In the genomic region with DNA sequence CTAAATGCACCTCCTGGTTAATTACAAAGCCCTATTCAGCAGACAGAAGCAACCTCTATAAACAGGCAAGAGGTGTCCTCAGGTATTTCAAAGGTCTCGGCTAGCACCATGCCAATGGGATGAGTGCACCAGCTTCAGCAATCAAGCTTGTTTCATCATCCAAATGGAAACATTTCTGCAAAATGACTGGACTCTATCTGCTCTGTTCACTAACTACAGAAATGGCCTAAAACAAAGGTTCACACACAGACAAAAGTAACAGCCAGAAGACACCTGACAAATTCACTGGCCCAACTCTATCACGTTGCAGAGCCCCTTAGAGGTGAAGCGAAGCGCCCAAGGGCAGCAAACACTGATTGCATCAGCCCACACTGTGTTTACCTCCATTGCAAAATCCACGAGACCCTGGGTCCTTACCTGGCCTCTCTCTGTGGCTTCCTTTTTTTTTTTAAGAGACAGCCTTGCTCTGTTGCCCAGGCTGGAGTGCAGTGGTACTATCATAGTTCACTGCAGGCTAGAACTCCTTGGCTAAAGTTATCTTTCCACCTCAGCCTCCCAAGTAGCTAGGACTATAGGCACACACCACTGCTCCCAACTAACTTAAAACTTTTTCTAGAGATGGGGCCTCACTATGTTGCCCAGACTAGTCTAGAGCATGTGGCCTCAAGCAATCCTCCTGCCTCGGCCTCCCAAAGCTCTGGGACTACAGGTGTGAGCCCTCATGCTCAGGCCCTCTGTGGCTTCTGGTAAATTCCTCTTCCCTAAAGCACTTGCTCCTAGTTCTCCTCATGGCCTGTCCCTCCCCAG, we compare ENCODE assay signal across 11 cellular contexts. TPM values are rescaled to one million over a fixed set of nuclear protein-coding genes. Genes with fewer than 3 reads are reported as not detected.
DNase-seq lines count a peak whose midpoint lies in the region; ATAC-seq lines count a peak whose summit lies in the region.
"Had no signal": no experiment of that assay in that cellular context is flagged by ENCODE, and none has a peak within 500 bp of the region (broad histone marks: within the 10 kb centered on the region; RNA-seq: fewer than 3 reads in every experiment).

No MANE protein-coding gene starts in this region.

- H3K36me3 Mint-ChIP-seq in activated CD8-positive, alpha-beta memory T cell treated with anti-CD3 and anti-CD28 coated beads, Interleukin-2, amount 10 ng/mL, durations not matched to agents 7 days and 5 days, result no peaks in the 10 kb centered on the region

- CTCF ChIA-PET in activated CD8-positive, alpha-beta memory T cell treated with anti-CD3 and anti-CD28 coated beads, Interleukin-2, amount 10 ng/mL, durations not matched to agents 7 days and 5 days (lab: Charles Lee), result interaction anchor here (1.2 to 7.6 kb wide), 6 partner anchors 10 to 80 kb away, joined by 3 to 130 read pairs (median 20); a partner anchor contains a TSS

- no peaks in the 10 kb centered on the region for H3K9me3 ChIP-seq in BLaER1
- H3K9me3 ChIP-seq: sigmoid colon had no signal

- peak overlapping the region; percentile 96 for H3K4me2 ChIP-seq in BLaER1

- peaks cover 8% of the 10 kb centered on the region; the same call in 1 of the 2 replicates for H3K36me3 ChIP-seq in BLaER1

- peak overlapping the region; percentile 64; the same call in 1 of the 2 replicates for H3K4me3 ChIP-seq in BLaER1
- H3K4me3 ChIP-seq: sigmoid colon had no signal

- no peaks in the 10 kb centered on the region for H3K27me3 ChIP-seq in BLaER1
- H3K27me3 ChIP-seq: sigmoid colon had no signal

- H3K27me3 Mint-ChIP-seq in activated CD8-positive, alpha-beta memory T cell treated with anti-CD3 and anti-CD28 coated beads, Interleukin-2, amount 10 ng/mL, durations not matched to agents 7 days and 5 days, result no peaks in the 10 kb centered on the region

- DNase-seq in ELR (ENCODE audit: low read depth) (peak; percentile 66), left lobe of liver (ENCODE audit: low spot score) (peak; percentile 87), SIG-M5 (lab: John Stamatoyannopoulos, UW) (no peak), HPDE6-E6E7 (ENCODE audit: extremely low spot score) (no peak), NCI-H2081 treated with DMSO at 0.1 percent for 48 hours (lab: John Stamatoyannopoulos, UW) (no peak)
- DNase-seq in activated CD8-positive, alpha-beta memory T cell treated with anti-CD3 and anti-CD28 coated beads, Interleukin-2, amount 10 ng/mL, durations not matched to agents 7 days and 5 days, result no peak
- DNase-seq: activated T-cell treated with anti-CD3 and anti-CD28 coated beads for 4 hours, NCI-H1105, sigmoid colon had no signal

- H3K4me1 ChIP-seq in BLaER1, result peaks cover 100% of the 10 kb centered on the region

- peak overlapping the region; percentile 90 for H3K27ac ChIP-seq in BLaER1
- H3K27ac ChIP-seq: sigmoid colon had no signal

- H3K27ac Mint-ChIP-seq in activated CD8-positive, alpha-beta memory T cell treated with anti-CD3 and anti-CD28 coated beads, Interleukin-2, amount 10 ng/mL, durations not matched to agents 7 days and 5 days, result peak overlapping the region; percentile 95

- H3K9ac ChIP-seq in BLaER1, result peak overlapping the region; percentile 32

- H4K20me1 ChIP-seq in BLaER1, result no peaks in the 10 kb centered on the region

- peaks cover 79% of the 10 kb centered on the region for H3K4me1 Mint-ChIP-seq in activated CD8-positive, alpha-beta memory T cell treated with anti-CD3 and anti-CD28 coated beads, Interleukin-2, amount 10 ng/mL, durations not matched to agents 7 days and 5 days

- no peaks in the 10 kb centered on the region for H3K9me3 Mint-ChIP-seq in activated CD8-positive, alpha-beta memory T cell treated with anti-CD3 and anti-CD28 coated beads, Interleukin-2, amount 10 ng/mL, durations not matched to agents 7 days and 5 days (ENCODE audit: low read depth)

- ATAC-seq in activated CD8-positive, alpha-beta memory T cell treated with anti-CD3 and anti-CD28 coated beads, Interleukin-2, amount 10 ng/mL, durations not matched to agents 7 days and 5 days, result no peak
- ATAC-seq in left lobe of liver (peak; percentile 63), HG03196 (IDR thresholded peaks at IDR 0.05; ENCODE audit: unreplicated experiment) (no peak)

- H3K4me3 Mint-ChIP-seq in activated CD8-positive, alpha-beta memory T cell treated with anti-CD3 and anti-CD28 coated beads, Interleukin-2, amount 10 ng/mL, durations not matched to agents 7 days and 5 days, result peak overlapping the region; percentile 65

RNA-seq across cellular contexts. Expression of a gene that starts 8.5 kb away (rescaled TPM):
- total RNA-seq in activated CD8-positive, alpha-beta memory T cell treated with anti-CD3 and anti-CD28 coated beads, Interleukin-2, amount 10 ng/mL, durations not matched to agents 7 days and 5 days, result 10 to 100 TPM; 65.8 to 81.6 TPM
- total RNA-seq in left lobe of liver, result 13.6 TPM

RNA-seq across cellular contexts. Expression of a gene that starts 9.9 kb away (rescaled TPM):
- 10 to 100 TPM; 36.4 to 48.5 TPM for total RNA-seq in activated CD8-positive, alpha-beta memory T cell treated with anti-CD3 and anti-CD28 coated beads, Interleukin-2, amount 10 ng/mL, durations not matched to agents 7 days and 5 days
- total RNA-seq in left lobe of liver, result 31.4 TPM

Comparison
In these comparisons a context has a peak if more than half of its experiments do, and no peak if none do; other contexts are left out.
1. DNase-seq: peak in ELR (single experiment) and left lobe of liver (single experiment); none in activated CD8-positive, alpha-beta memory T cell treated with anti-CD3 and anti-CD28 coated beads, Interleukin-2, amount 10 ng/mL, durations not matched to agents 7 days and 5 days (single experiment), SIG-M5 (single experiment), HPDE6-E6E7 (single experiment) and NCI-H2081 treated with DMSO at 0.1 percent for 48 hours (single experiment).